12 cellular contexts compared by ENCODE assay signal in genomic region chr16:2768403-2769089, GRCh38. TPM values are rescaled to one million over a fixed set of nuclear protein-coding genes. Genes with fewer than 3 reads are reported as not detected.
DNase-seq lines count a peak whose midpoint lies in the region; ATAC-seq and TF ChIP-seq lines count a peak whose summit lies in the region.
"Had no signal": no experiment of that assay in that cellular context is flagged by ENCODE, and none has a peak within 500 bp of the region (broad histone marks: within the 10 kb centered on the region; RNA-seq: fewer than 3 reads in every experiment).

No MANE protein-coding gene starts in this region.

- peaks cover 23 to 98% of the 10 kb centered on the region in 2 experiments for H3K36me3 ChIP-seq in HEK293 (ENCODE audit: control insufficient read depth in 2 of 2, insufficient read depth in 1 of 2, low read length in 2 of 2)
- peaks cover 97% of the 10 kb centered on the region for H3K36me3 ChIP-seq in upper lobe of right lung
- H3K36me3 ChIP-seq: ovary had no signal

- H3K4me1 ChIP-seq in HEK293 (ENCODE audit: control insufficient read depth, insufficient read depth, low read length) (no peaks in the 10 kb centered on the region; the same call in 1 of the 2 replicates), upper lobe of right lung (no peaks in the 10 kb centered on the region)

- no peaks in the 10 kb centered on the region for H3K27me3 ChIP-seq in upper lobe of right lung
- H3K27me3 ChIP-seq: ovary had no signal

- intact Hi-C loops in posterior vena cava (cut with DNase I) (loop anchor here in 1 of 2 donors (5.0 kb wide), 1 partner anchor 424 kb away; no protein-coding TSS in a partner anchor), upper lobe of right lung (cut with DNase I) (no loop called here)

- DNase-seq in cardiac fibroblast (ENCODE audit: low read depth in 2 of 2): peak; percentile 30 to 77
- DNase-seq in posterior vena cava (ENCODE audit: low spot score): peak; percentile 73
- DNase-seq in iPS-NIHi11 (ENCODE audit: low spot score): no peak
- DNase-seq in upper lobe of right lung: no peak
- DNase-seq: HCEC 1CT, NCI-H345 had no signal

- H3K9me3 ChIP-seq in HEK293 (ENCODE audit: control insufficient read depth, insufficient read depth, low read depth, low read length): no peaks in the 10 kb centered on the region
- no peaks in the 10 kb centered on the region for H3K9me3 ChIP-seq in upper lobe of right lung
- H3K9me3 ChIP-seq: ovary had no signal

- POLR2A ChIA-PET in HEK293 (lab: Yijun Ruan, JAX): interaction anchor here (0.7 to 1.4 kb wide), 5 partner anchors 9 to 143 kb away, joined by 3 to 7 read pairs (median 4); partner anchors contain the start of gene SRRM2

- TF ChIP-seq CTCF in HEK293 (tag by site-specific recombination; IDR thresholded peaks at IDR 0.05) (no peak), cardiac fibroblast (IDR thresholded peaks at IDR 0.05; ENCODE audit: low read depth, low read length) (no peak), upper lobe of right lung (IDR thresholded peaks at IDR 0.05) (no peak)

- H3K27ac ChIP-seq in HEK293 (ENCODE audit: extremely low read depth, low read depth, low read length) (no peak overlapping the region), upper lobe of right lung (no peak overlapping the region)
- H3K27ac ChIP-seq: ovary had no signal

- no peak overlapping the region for H3K4me3 ChIP-seq in HEK293 (ENCODE audit: low read depth, low read length)
- no peak overlapping the region for H3K4me3 ChIP-seq in cardiac fibroblast (replicated peaks in 1 of 2; ENCODE audit: low read depth in 2 of 2, low read length in 2 of 2)
- no peak overlapping the region for H3K4me3 ChIP-seq in upper lobe of right lung
- H3K4me3 ChIP-seq: ovary had no signal

- CTCF ChIA-PET in HEK293 (lab: Yijun Ruan, JAX): interaction anchor here (1.7 kb wide), 1 partner anchor 14 kb away, joined by 3 read pairs; no protein-coding TSS in a partner anchor

- no peak for ATAC-seq in HG03460 (IDR thresholded peaks at IDR 0.05; ENCODE audit: unreplicated experiment)
- ATAC-seq in upper lobe of right lung: no peak

TF ChIP-seq in HEK293, 187 proteins besides CTCF, POLR2A, EP300 and RAD21:
- TF ChIP-seq ZBTB8A (tag by site-specific recombination; IDR thresholded peaks at IDR 0.05) (0 out of 2 replicates have a peak, but pooled peaks have one; percentile 13), SCRT2 (tag by site-specific recombination; IDR thresholded peaks at IDR 0.05) (peak; percentile 88), REPIN1 (tag by site-specific recombination; IDR thresholded peaks at IDR 0.05; ENCODE audit: low read depth) (no peak), ZFP69B (tag by site-specific recombination; IDR thresholded peaks at IDR 0.05) (0 out of 2 replicates have a peak, but pooled peaks have one; percentile 51), KLF17 (tag by site-specific recombination; IDR thresholded peaks at IDR 0.05) (peak; percentile 12; the same call in 1 of the 2 replicates), SCRT1 (tag by site-specific recombination; IDR thresholded peaks at IDR 0.05; ENCODE audit: borderline replicate concordance) (peak; percentile 75; the same call in 1 of the 2 replicates)

RNA-seq across cellular contexts. Expression of gene ELOB, which starts 8.5 kb away (rescaled TPM):
- total RNA-seq in posterior vena cava: 100 to 1,000 TPM; 182 to 196 TPM
- 179 TPM for total RNA-seq in upper lobe of right lung

RNA-seq across cellular contexts. Expression of gene SRRM2, which starts 16.1 kb away (rescaled TPM):
- total RNA-seq in posterior vena cava (100 to 1,000 TPM; 320 to 360 TPM), upper lobe of right lung (660 TPM)

RNA-seq across cellular contexts. Expression of gene PRSS33, which starts 18.8 kb away (rescaled TPM):
- total RNA-seq in posterior vena cava: not detected
- total RNA-seq in upper lobe of right lung: not detected
- total RNA-seq: left colon, RPMI7951 had no signal

RNA-seq across cellular contexts. Expression of gene PRSS41, which starts 29.7 kb away (rescaled TPM):
- total RNA-seq in posterior vena cava (not detected), upper lobe of right lung (not detected)
- total RNA-seq: left colon, RPMI7951, temporal lobe had no signal

RNA-seq across cellular contexts. Expression of gene PRSS21, which starts 48.5 kb away (rescaled TPM):
- not detected for total RNA-seq in posterior vena cava
- 17.1 TPM for total RNA-seq in upper lobe of right lung
- total RNA-seq: RPMI7951, temporal lobe had no signal

Comparison
In these comparisons a context has a peak if more than half of its experiments do, and no peak if none do; other contexts are left out.
1. DNase-seq: peak in cardiac fibroblast (2 of 2) and posterior vena cava (single experiment); none in iPS-NIHi11 (single experiment) and upper lobe of right lung (single experiment).